Comparison of ENCODE assay signal across 8 cellular contexts in the genomic region with DNA sequence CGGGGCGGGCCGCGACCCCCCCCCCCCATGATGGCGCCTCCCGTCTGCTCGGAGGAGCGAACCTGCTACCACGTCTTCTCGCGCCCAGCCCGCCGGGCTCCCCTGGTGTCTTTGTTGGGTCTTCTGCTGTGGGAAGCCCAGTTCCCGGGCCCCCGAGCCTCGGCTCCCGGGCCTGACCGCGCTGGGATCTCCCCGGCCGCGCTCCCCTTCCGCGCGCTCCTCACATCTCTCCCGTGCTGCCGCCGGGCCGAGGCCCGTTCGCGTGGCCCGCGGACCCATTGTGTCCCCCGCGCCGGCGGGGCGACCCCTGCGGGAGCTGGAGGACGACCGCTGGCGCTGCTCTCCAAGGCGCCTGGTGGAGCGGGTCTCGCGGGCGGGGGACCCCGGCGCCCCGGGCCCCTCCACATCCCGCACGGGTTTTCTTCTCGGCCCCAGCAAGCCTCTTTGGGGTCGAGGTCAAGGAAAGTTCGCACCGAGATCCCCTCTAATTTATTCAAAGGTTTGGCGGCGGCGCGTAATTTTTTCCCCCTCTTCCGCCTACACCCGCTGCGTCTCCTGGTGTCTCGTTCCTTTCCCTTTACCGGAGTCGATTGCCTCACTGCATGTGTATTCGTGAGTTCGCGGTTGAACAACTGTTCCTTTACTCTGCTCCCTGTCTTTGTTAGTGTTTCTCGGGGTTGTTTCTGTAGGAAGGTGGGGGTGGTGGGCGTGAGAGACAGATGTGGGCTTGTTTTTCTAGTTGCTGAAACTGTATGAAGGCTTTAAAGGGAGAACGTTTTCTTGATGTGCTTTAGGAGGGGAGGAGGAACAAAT. TPM values are rescaled to one million over a fixed set of nuclear protein-coding genes. Genes with fewer than 3 reads are reported as not detected.
DNase-seq lines count a peak whose midpoint lies in the region; ATAC-seq and TF ChIP-seq lines count a peak whose summit lies in the region.

No MANE protein-coding gene starts in this region.

- no peaks in the 10 kb centered on the region for H3K9me2 ChIP-seq in MM.1S (replicated peaks; ENCODE audit: insufficient read depth, low read length)

- H4K20me1 ChIP-seq in MM.1S (ENCODE audit: insufficient read depth, low read length), result no peaks in the 10 kb centered on the region
- H4K20me1 ChIP-seq in mammary epithelial cell (ENCODE audit: insufficient read depth, low read length), result no peaks in the 10 kb centered on the region

- CTCF ChIA-PET in mammary epithelial cell (lab: Charles Lee; ENCODE audit: low non-redundant PET), result interaction anchor here (0.6 kb wide), 1 partner anchor 98 kb away, joined by 4 read pairs; no protein-coding TSS in a partner anchor

- peaks cover 32% of the 10 kb centered on the region for H3K27me3 ChIP-seq in MM.1S (replicated peaks; ENCODE audit: insufficient read depth, low read length)
- no peaks in the 10 kb centered on the region for H3K27me3 ChIP-seq in mammary epithelial cell (ENCODE audit: insufficient read depth, low read length)

- no TSS peak for BruUV-seq in mammary epithelial cell (replicated peaks; lab: Mats Ljungman, UMichigan)

- H3K9ac ChIP-seq in MM.1S (ENCODE audit: low read length) (peak overlapping the region; percentile 73), mammary epithelial cell (ENCODE audit: insufficient read depth, low read length) (peak overlapping the region; percentile 76)

- dilution Hi-C loops in mammary epithelial cell (cut with HindIII; ENCODE audit: low sequenced_read_pairs), result no loop called here

- intact Hi-C loops in mammary epithelial cell (cut with micrococcal nuclease), result loop anchor here (1.0 to 2.0 kb wide), 5 partner anchors 14 to 304 kb away; no protein-coding TSS in a partner anchor

- H3K4me2 ChIP-seq in MM.1S (ENCODE audit: low read depth, low read length) (peak overlapping the region; percentile 77), mammary epithelial cell (ENCODE audit: insufficient read depth, low read depth, low read length) (peak overlapping the region; percentile 79)

- TF ChIP-seq CTCF in MM.1S (IDR thresholded peaks at IDR 0.05; ENCODE audit: low read length) (no peak), mammary epithelial cell (conservative IDR thresholded peaks at IDR 0.05 in 1 of 2, IDR thresholded peaks at IDR 0.05 in 1 of 2; ENCODE audit: extremely low read depth in 1 of 2, insufficient read depth in 1 of 2, low read depth in 1 of 2, low read length in 2 of 2) (peak in 1 of 2 donors; percentile 1)

- H3F3A ChIP-seq in MM.1S (ENCODE audit: insufficient read depth, low read length), result peaks cover 16% of the 10 kb centered on the region

- peak overlapping the region; percentile 67 for H3K4me3 ChIP-seq in MM.1S (ENCODE audit: low read length)
- H3K4me3 ChIP-seq in mammary epithelial cell (replicated peaks in 1 of 3; ENCODE audit: insufficient read depth in 1 of 3, low read depth in 2 of 3, low read length in 3 of 3), result peak overlapping the region; percentile 60 to 75 (median 66)

- H3K4me1 ChIP-seq in MM.1S (ENCODE audit: low read length) (peaks cover 27% of the 10 kb centered on the region), mammary epithelial cell (ENCODE audit: insufficient read depth, low read length) (peaks cover 24% of the 10 kb centered on the region)

- in situ Hi-C loops in mammary epithelial cell (cut with MboI; ENCODE audit: low sequenced_read_pairs in 2 of 2), result no loop called here

- H2AFZ ChIP-seq in MM.1S (ENCODE audit: low read length) (peak overlapping the region; percentile 57), mammary epithelial cell (ENCODE audit: low read depth, low read length) (peak overlapping the region; percentile 95)

- DNase-seq in GM03348 (ENCODE audit: low spot score) (peak; percentile 77), H4 (ENCODE audit: low spot score) (peak; percentile 69), MM.1S (peak; percentile 53), SW480 (ENCODE audit: low spot score) (peak; percentile 64), mammary epithelial cell (peak; percentile 69), iris pigment epithelial cell (ENCODE audit: low read depth) (peak; percentile 88), smooth muscle cell of the brain vasculature (ENCODE audit: low read depth, low spot score) (peak; percentile 41)

- H3K9me3 ChIP-seq in MM.1S (replicated peaks; ENCODE audit: insufficient read depth, low read length) (no peaks in the 10 kb centered on the region), mammary epithelial cell (replicated peaks; ENCODE audit: insufficient read depth, low read length) (no peaks in the 10 kb centered on the region)

- peak overlapping the region; percentile 53; the same call in 1 of the 2 replicates for H3K27ac ChIP-seq in MM.1S (ENCODE audit: low read length)
- peak overlapping the region; percentile 61 for H3K27ac ChIP-seq in mammary epithelial cell (ENCODE audit: insufficient read depth, low read depth, low read length)

- H3K36me3 ChIP-seq in MM.1S (replicated peaks; ENCODE audit: insufficient read depth, low read length) (no peaks in the 10 kb centered on the region), mammary epithelial cell (ENCODE audit: insufficient read depth, low read length) (no peaks in the 10 kb centered on the region)

- H3K79me2 ChIP-seq in MM.1S (ENCODE audit: low read length), result peaks cover 34% of the 10 kb centered on the region
- peaks cover 53% of the 10 kb centered on the region for H3K79me2 ChIP-seq in mammary epithelial cell (ENCODE audit: insufficient read depth, low read length)

- 3% methylated on average over 35 of the region's 73 CpGs for WGBS in mammary epithelial cell (ENCODE audit: low coverage, missing lambda C conversion rate)

- no peak for ATAC-seq in GM18520 (IDR thresholded peaks at IDR 0.05; ENCODE audit: unreplicated experiment)

RNA-seq across cellular contexts. Expression of gene SMAD1, which starts 0.8 kb away (rescaled TPM):
- 16.2 and 21.1 TPM in 2 replicates for total RNA-seq in H4 (2014; rRNA removed; shearing (Covaris generic))
- 10 to 100 TPM; 30.0 to 43.2 TPM for total RNA-seq in mammary epithelial cell
- 28.4 TPM for polyA plus RNA-seq in mammary epithelial cell
- 45.7 TPM for polyA minus RNA-seq in mammary epithelial cell
